ENCODE assay signal across 15 cellular contexts in genomic region chr12:56297400-56297799, GRCh38. TPM values are rescaled to one million over a fixed set of nuclear protein-coding genes. Genes with fewer than 3 reads are reported as not detected.
A peak's percentile ranks its signal among the peaks of the same experiment; 100 is the strongest.
DNase-seq lines count a peak whose midpoint lies in the region; ATAC-seq and TF ChIP-seq lines count a peak whose summit lies in the region.
"Had no signal": no experiment of that assay in that cellular context is flagged by ENCODE, and none has a peak within 500 bp of the region (broad histone marks: within the 10 kb centered on the region; RNA-seq: fewer than 3 reads in every experiment).

No MANE protein-coding gene starts in this region.

- intact Hi-C loops in activated naive CD4-positive, alpha-beta T cell treated with anti-CD3 and anti-CD28 coated beads for 36 hours (cut with micrococcal nuclease) = no loop called here
- intact Hi-C loops in OCI-LY7 (cut with micrococcal nuclease; ENCODE audit: unreplicated experiment) = no loop called here

- H3K9me2 ChIP-seq in OCI-LY7 (ENCODE audit: insufficient read depth, low read length) (no peaks in the 10 kb centered on the region), GM23248 (ENCODE audit: insufficient read depth) (no peaks in the 10 kb centered on the region)

- no peak overlapping the region for H2AFZ ChIP-seq in OCI-LY7 (ENCODE audit: low read length)
- no peak overlapping the region for H2AFZ ChIP-seq in GM23248

- no TSS peak for BruUV-seq in OCI-LY7 (replicated peaks; lab: Mats Ljungman, UMichigan)

- H3K4me2 ChIP-seq in OCI-LY7 (ENCODE audit: low read length) = peak overlapping the region; percentile 99
- H3K4me2 ChIP-seq in GM23248 (ENCODE audit: unreplicated experiment) = no peak overlapping the region

- H3K4me3 Mint-ChIP-seq in activated naive CD4-positive, alpha-beta T cell treated with anti-CD3 and anti-CD28 coated beads, Interleukin-2, amount 50 U/mL, for 24 hours = peak overlapping the region; percentile 97
- H3K4me3 Mint-ChIP-seq in activated naive CD4-positive, alpha-beta T cell treated with anti-CD3 and anti-CD28 coated beads for 36 hours = no peak overlapping the region
- H3K4me3 Mint-ChIP-seq in brain = peak overlapping the region; percentile 20 to 97 (median 50)
- peak overlapping the region; percentile 55 for H3K4me3 Mint-ChIP-seq in stimulated activated memory B cell treated with anti-CD40 and anti-IgM and Interleukin-4, amounts not matched to agents 10 μg/mL and 1 μg/mL and 100 μg/mL, for 72 hours

- no peak overlapping the region for H3K27ac ChIP-seq in OCI-LY7 (ENCODE audit: low read depth, low read length, poor library complexity, severe bottlenecking)
- H3K27ac ChIP-seq in GM23248 = no peak overlapping the region

- no peaks in the 10 kb centered on the region for H3K9me3 Mint-ChIP-seq in activated naive CD4-positive, alpha-beta T cell treated with anti-CD3 and anti-CD28 coated beads, Interleukin-2, amount 50 U/mL, for 24 hours
- H3K9me3 Mint-ChIP-seq in activated naive CD4-positive, alpha-beta T cell treated with anti-CD3 and anti-CD28 coated beads for 36 hours = no peaks in the 10 kb centered on the region
- no peaks in the 10 kb centered on the region for H3K9me3 Mint-ChIP-seq in brain
- H3K9me3 Mint-ChIP-seq in stimulated activated memory B cell treated with anti-CD40 and anti-IgM and Interleukin-4, amounts not matched to agents 10 μg/mL and 1 μg/mL and 100 μg/mL, for 72 hours = no peaks in the 10 kb centered on the region
- H3K9me3 Mint-ChIP-seq: WTC11 had no signal

- H3K4me1 ChIP-seq in OCI-LY7 (ENCODE audit: insufficient read depth, low read length, poor library complexity, severe bottlenecking) (peaks cover 52% of the 10 kb centered on the region), GM23248 (ENCODE audit: insufficient read depth) (peaks cover 18% of the 10 kb centered on the region)

- no peaks in the 10 kb centered on the region for H3K9me3 ChIP-seq in OCI-LY7 (ENCODE audit: low read length)
- H3K9me3 ChIP-seq in GM23248 (ENCODE audit: low read depth) = no peaks in the 10 kb centered on the region

- TF ChIP-seq CTCF in OCI-LY7 (conservative IDR thresholded peaks at IDR 0.05; ENCODE audit: low read length) (no peak), brain (conservative IDR thresholded peaks at IDR 0.05) (no peak)

- H3K79me2 ChIP-seq in OCI-LY7 (ENCODE audit: insufficient read depth, low read depth, low read length) (peaks cover 87% of the 10 kb centered on the region), GM23248 (ENCODE audit: insufficient read depth) (peaks cover 88% of the 10 kb centered on the region)

- H3K27me3 Mint-ChIP-seq in activated naive CD4-positive, alpha-beta T cell treated with anti-CD3 and anti-CD28 coated beads, Interleukin-2, amount 50 U/mL, for 24 hours = no peaks in the 10 kb centered on the region
- no peaks in the 10 kb centered on the region for H3K27me3 Mint-ChIP-seq in activated naive CD4-positive, alpha-beta T cell treated with anti-CD3 and anti-CD28 coated beads for 36 hours (ENCODE audit: low read depth)
- peaks cover 7% of the 10 kb centered on the region for H3K27me3 Mint-ChIP-seq in brain
- H3K27me3 Mint-ChIP-seq in stimulated activated memory B cell treated with anti-CD40 and anti-IgM and Interleukin-4, amounts not matched to agents 10 μg/mL and 1 μg/mL and 100 μg/mL, for 72 hours = no peaks in the 10 kb centered on the region

- H3F3A ChIP-seq in GM23248 (ENCODE audit: insufficient read depth) = peaks cover 20% of the 10 kb centered on the region

- no peak for DNase-seq in activated naive CD4-positive, alpha-beta T cell treated with anti-CD3 and anti-CD28 coated beads for 36 hours
- DNase-seq in OCI-LY7 (ENCODE audit: low spot score) (no peak), GM23248 (no peak)
- DNase-seq: activated naive CD4-positive, alpha-beta T cell treated with anti-CD3 and anti-CD28 coated beads, Interleukin-2, amount 50 U/mL, for 16 hours; cerebellar nuclear complex; DMS79; Kasumi-1; NCI-H187 treated with DMSO at 0.1 percent for 48 hours; NCI-H526 treated with DMSO at 0.1 percent for 48 hours had no signal

- H3K36me3 Mint-ChIP-seq in activated naive CD4-positive, alpha-beta T cell treated with anti-CD3 and anti-CD28 coated beads, Interleukin-2, amount 50 U/mL, for 24 hours = peaks cover 9% of the 10 kb centered on the region
- H3K36me3 Mint-ChIP-seq in activated naive CD4-positive, alpha-beta T cell treated with anti-CD3 and anti-CD28 coated beads for 36 hours (ENCODE audit: low read depth) = peaks cover 22% of the 10 kb centered on the region
- peaks cover 18% of the 10 kb centered on the region for H3K36me3 Mint-ChIP-seq in brain
- peaks cover 6% of the 10 kb centered on the region for H3K36me3 Mint-ChIP-seq in stimulated activated memory B cell treated with anti-CD40 and anti-IgM and Interleukin-4, amounts not matched to agents 10 μg/mL and 1 μg/mL and 100 μg/mL, for 72 hours

- H3K4me1 Mint-ChIP-seq in activated naive CD4-positive, alpha-beta T cell treated with anti-CD3 and anti-CD28 coated beads, Interleukin-2, amount 50 U/mL, for 24 hours = peaks cover 60% of the 10 kb centered on the region
- H3K4me1 Mint-ChIP-seq in activated naive CD4-positive, alpha-beta T cell treated with anti-CD3 and anti-CD28 coated beads for 36 hours (ENCODE audit: low read depth) = peaks cover 53% of the 10 kb centered on the region
- peaks cover 66% of the 10 kb centered on the region for H3K4me1 Mint-ChIP-seq in brain
- H3K4me1 Mint-ChIP-seq in stimulated activated memory B cell treated with anti-CD40 and anti-IgM and Interleukin-4, amounts not matched to agents 10 μg/mL and 1 μg/mL and 100 μg/mL, for 72 hours = peaks cover 58% of the 10 kb centered on the region

- H3K4me3 ChIP-seq in OCI-LY7 (ENCODE audit: low read depth, low read length, poor library complexity, severe bottlenecking) (peak overlapping the region; percentile 6), GM23248 (no peak overlapping the region)

- peak overlapping the region; percentile 65 for H3K27ac Mint-ChIP-seq in activated naive CD4-positive, alpha-beta T cell treated with anti-CD3 and anti-CD28 coated beads, Interleukin-2, amount 50 U/mL, for 24 hours
- H3K27ac Mint-ChIP-seq in activated naive CD4-positive, alpha-beta T cell treated with anti-CD3 and anti-CD28 coated beads for 36 hours = no peak overlapping the region
- H3K27ac Mint-ChIP-seq in brain = peak overlapping the region in 3 of 5 experiments; percentile 23 to 66 (median 64)
- H3K27ac Mint-ChIP-seq in stimulated activated memory B cell treated with anti-CD40 and anti-IgM and Interleukin-4, amounts not matched to agents 10 μg/mL and 1 μg/mL and 100 μg/mL, for 72 hours = peak overlapping the region; percentile 71
- H3K27ac Mint-ChIP-seq: WTC11 had no signal

- POLR2A ChIA-PET in OCI-LY7 (lab: Charles Lee) = interaction anchor here (0.6 to 1.8 kb wide), 4 partner anchors 10 to 164 kb away, joined by 3 to 4 read pairs (median 3); no protein-coding TSS in a partner anchor

- H4K20me1 ChIP-seq in OCI-LY7 (ENCODE audit: insufficient read depth, low read length) (0 out of 2 replicates have a peak, but pooled peaks cover 11% of the 10 kb centered on the region), GM23248 (ENCODE audit: insufficient read depth) (no peaks in the 10 kb centered on the region; the same call in 1 of the 2 replicates)

- ATAC-seq in stimulated activated memory B cell treated with anti-CD40 and anti-IgM and Interleukin-4, amounts not matched to agents 10 μg/mL and 1 μg/mL and 100 μg/mL, for 72 hours = no peak
- no peak for ATAC-seq in GM18868 (IDR thresholded peaks at IDR 0.05; ENCODE audit: unreplicated experiment)
- ATAC-seq in GM21526 (IDR thresholded peaks at IDR 0.05; ENCODE audit: low FRiP score, unreplicated experiment) = no peak
- ATAC-seq: WTC11 had no signal

- CTCF ChIA-PET in activated naive CD4-positive, alpha-beta T cell treated with anti-CD3 and anti-CD28 coated beads for 36 hours (lab: Charles Lee) = interaction anchor here (1.1 to 1.5 kb wide), 4 partner anchors 11 to 166 kb away, joined by 3 to 5 read pairs (median 4); no protein-coding TSS in a partner anchor
- CTCF ChIA-PET in OCI-LY7 (lab: Charles Lee; ENCODE audit: unreplicated experiment) = no interaction called here

- in situ Hi-C loops in GM23248 (cut with MboI) = no loop called here

- H3K36me3 ChIP-seq in OCI-LY7 (ENCODE audit: insufficient read depth, low read length) (peaks cover 66% of the 10 kb centered on the region), GM23248 (ENCODE audit: low read depth) (peaks cover 4% of the 10 kb centered on the region; the same call in 1 of the 2 replicates)

- H3K9ac ChIP-seq in GM23248 = no peak overlapping the region

- H3K27me3 ChIP-seq in GM23248 (replicated peaks; ENCODE audit: insufficient read depth) = no peaks in the 10 kb centered on the region

- WGBS in GM23248 (ENCODE audit: low coverage in 1 of 2, low lambda C conversion rate in 2 of 2, missing lambda C conversion rate in 2 of 2), 2 experiments = 84 to 88% methylated on average over 8 of the region's 8 CpGs

RNA-seq across cellular contexts. Expression of gene CS, which starts 2.7 kb away (rescaled TPM):
- total RNA-seq in activated naive CD4-positive, alpha-beta T cell treated with anti-CD3 and anti-CD28 coated beads for 36 hours = 100 to 1,000 TPM; 330 to 336 TPM
- 150 and 154 TPM in 2 replicates for total RNA-seq in OCI-LY7 (2014; rRNA removed; shearing (Covaris generic))
- total RNA-seq in OCI-LY7 (2022) = 262 and 281 TPM in 2 replicates
- polyA plus RNA-seq in brain (ENCODE audit: insufficient read depth, low read depth, low replicate concordance) (184 TPM), GM23248 (2016; fragmentation: Nextera tagmentation; extraction: Ambion mirVana) (76.2 and 77.8 TPM in 2 replicates)
- total RNA-seq in GM23248 (2014; rRNA removed; shearing (Covaris generic)) = 67.2 and 74.7 TPM in 2 replicates

RNA-seq across cellular contexts. Expression of gene CNPY2, which starts 18.4 kb away (rescaled TPM):
- 10 to 100 TPM; 47.5 to 57.3 TPM for total RNA-seq in activated naive CD4-positive, alpha-beta T cell treated with anti-CD3 and anti-CD28 coated beads for 36 hours
- total RNA-seq in OCI-LY7 (2014; rRNA removed; shearing (Covaris generic)) = 62.8 and 75.5 TPM in 2 replicates
- total RNA-seq in OCI-LY7 (2022) = 80.2 and 85.5 TPM in 2 replicates
- polyA plus RNA-seq in brain (ENCODE audit: insufficient read depth, low read depth, low replicate concordance) = 121 TPM
- total RNA-seq in GM23248 (2014; rRNA removed; shearing (Covaris generic)) = 89.9 and 97.5 TPM in 2 replicates
- 248 and 253 TPM in 2 replicates for polyA plus RNA-seq in GM23248 (2016; fragmentation: Nextera tagmentation; extraction: Ambion mirVana)

RNA-seq across cellular contexts. Expression of gene COQ10A, which starts 30.7 kb away (rescaled TPM):
- 1 to 10 TPM; 3.5 to 6.1 TPM for total RNA-seq in activated naive CD4-positive, alpha-beta T cell treated with anti-CD3 and anti-CD28 coated beads for 36 hours
- total RNA-seq in OCI-LY7 (2014; rRNA removed; shearing (Covaris generic)) = 15.8 and 22.1 TPM in 2 replicates
- total RNA-seq in OCI-LY7 (2022) = 20.6 and 28.9 TPM in 2 replicates
- 24.0 TPM for polyA plus RNA-seq in brain (ENCODE audit: insufficient read depth, low read depth, low replicate concordance)
- total RNA-seq in GM23248 (2014; rRNA removed; shearing (Covaris generic)) = 8.2 and 10.3 TPM in 2 replicates
- polyA plus RNA-seq in GM23248 (2016; fragmentation: Nextera tagmentation; extraction: Ambion mirVana) = 9.6 and 9.8 TPM in 2 replicates

RNA-seq across cellular contexts. Expression of gene PAN2, which starts 36.4 kb away (rescaled TPM):
- 10 to 100 TPM; 82.7 to 85.4 TPM for total RNA-seq in activated naive CD4-positive, alpha-beta T cell treated with anti-CD3 and anti-CD28 coated beads for 36 hours
- total RNA-seq in OCI-LY7 (2014; rRNA removed; shearing (Covaris generic)) = 69.9 and 106 TPM in 2 replicates
- total RNA-seq in OCI-LY7 (2022) = 117 and 132 TPM in 2 replicates
- 39.6 TPM for polyA plus RNA-seq in brain (ENCODE audit: insufficient read depth, low read depth, low replicate concordance)
- 20.2 and 22.1 TPM in 2 replicates for total RNA-seq in GM23248 (2014; rRNA removed; shearing (Covaris generic))
- polyA plus RNA-seq in GM23248 (2016; fragmentation: Nextera tagmentation; extraction: Ambion mirVana) = 7.2 and 9.1 TPM in 2 replicates

RNA-seq across cellular contexts. Expression of gene ANKRD52, which starts 39.2 kb away (rescaled TPM):
- total RNA-seq in activated naive CD4-positive, alpha-beta T cell treated with anti-CD3 and anti-CD28 coated beads for 36 hours = 10 to 100 TPM; 23.6 to 25.6 TPM
- 7.0 and 11.7 TPM in 2 replicates for total RNA-seq in OCI-LY7 (2014; rRNA removed; shearing (Covaris generic))
- total RNA-seq in OCI-LY7 (2022) = 35.0 and 35.6 TPM in 2 replicates
- polyA plus RNA-seq in brain (ENCODE audit: insufficient read depth, low read depth, low replicate concordance) (10.5 TPM), GM23248 (2016; fragmentation: Nextera tagmentation; extraction: Ambion mirVana) (61.5 and 61.7 TPM in 2 replicates)
- 24.5 and 26.9 TPM in 2 replicates for total RNA-seq in GM23248 (2014; rRNA removed; shearing (Covaris generic))
